In the genomic region with DNA sequence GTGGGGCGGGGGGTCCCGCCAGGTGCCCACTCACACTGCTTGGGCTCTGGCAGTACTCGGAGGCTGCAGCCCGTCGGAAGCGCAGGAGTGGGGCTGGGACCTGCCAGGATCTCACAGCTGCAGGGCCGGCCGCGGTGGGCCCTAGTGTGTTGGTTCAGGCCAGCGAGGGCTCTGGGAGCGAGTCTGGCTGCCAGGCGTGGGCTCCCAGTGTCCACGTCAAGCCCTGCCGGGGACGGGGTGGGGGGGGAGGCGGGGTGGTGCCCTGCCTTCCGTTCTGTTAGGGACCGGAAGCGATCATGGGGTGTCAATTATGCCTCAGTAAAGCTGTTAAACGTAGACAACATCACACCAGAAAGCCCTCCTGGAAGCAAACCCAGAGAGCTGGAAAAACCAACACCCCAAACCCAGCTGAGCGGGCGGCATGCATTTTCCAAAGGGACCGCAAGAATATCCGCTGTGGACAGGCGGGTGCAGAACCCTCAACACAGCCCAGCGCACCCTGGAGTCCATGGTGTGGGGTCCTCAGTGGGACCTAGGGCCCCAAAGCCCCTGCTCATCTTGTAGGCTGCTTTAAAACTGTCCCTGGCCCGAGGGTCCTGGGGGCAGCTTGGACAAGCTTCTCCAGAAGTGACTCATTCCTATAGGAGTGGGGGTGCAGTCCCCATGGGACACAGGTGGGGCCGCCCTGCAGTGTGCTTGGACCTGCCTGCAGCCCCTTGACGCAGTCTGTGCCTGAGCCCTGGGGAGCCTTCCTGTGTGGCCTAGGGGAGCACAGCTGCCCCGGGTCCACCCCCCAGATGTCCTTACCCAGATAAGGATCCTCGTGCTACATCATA, we compare ENCODE assay signal across 10 cellular contexts. TPM values are rescaled to one million over a fixed set of nuclear protein-coding genes. Genes with fewer than 3 reads are reported as not detected.
DNase-seq lines count a peak whose midpoint lies in the region; ATAC-seq and TF ChIP-seq lines count a peak whose summit lies in the region.
"Had no signal": no experiment of that assay in that cellular context is flagged by ENCODE, and none has a peak within 500 bp of the region (broad histone marks: within the 10 kb centered on the region; RNA-seq: fewer than 3 reads in every experiment).

No MANE protein-coding gene starts in this region.

- peaks cover 12% of the 10 kb centered on the region for H3K27me3 Mint-ChIP-seq in activated T-cell treated with anti-CD3 and anti-CD28 coated beads, Interleukin-2, amount 50 U/mL, for 72 hours (ENCODE audit: low read depth)
- H3K27me3 Mint-ChIP-seq in mesothelial cell of epicardium (ENCODE audit: low read depth): no peaks in the 10 kb centered on the region

- peak; percentile 39 for DNase-seq in 8988T
- DNase-seq in D341Med (ENCODE audit: low spot score): peak; percentile 23
- DNase-seq in activated T-cell treated with anti-CD3 and anti-CD28 coated beads, Interleukin-2, amount 50 U/mL, for 72 hours: no peak
- peak in 1 of 2 experiments; percentile 40 for DNase-seq in mesothelial cell of epicardium (ENCODE audit: low spot score in 2 of 2, unreplicated experiment in 2 of 2)
- no peak for DNase-seq in occipital lobe (lab: John Stamatoyannopoulos, UW)
- DNase-seq in pons (ENCODE audit: low spot score): no peak
- DNase-seq in stimulated activated CD4-positive, alpha-beta T cell treated with anti-CD3 and anti-CD28 coated beads, Interleukin-12 subunit alpha, Interleukin-12 subunit beta, amount 100 ng/mL, for 4 hours: no peak
- DNase-seq: NCI-H1417 treated with DMSO at 0.1 percent for 48 hours, WERI-Rb-1 had no signal

- no peak overlapping the region for H3K27ac Mint-ChIP-seq in activated T-cell treated with anti-CD3 and anti-CD28 coated beads, Interleukin-2, amount 50 U/mL, for 72 hours
- no peak overlapping the region for H3K27ac Mint-ChIP-seq in mesothelial cell of epicardium

- no peak for ATAC-seq in activated T-cell treated with anti-CD3 and anti-CD28 coated beads, Interleukin-2, amount 50 U/mL, for 72 hours (replicated peaks in 1 of 2)
- ATAC-seq in HG02610 (IDR thresholded peaks at IDR 0.05; ENCODE audit: unreplicated experiment): no peak

- peaks cover 0 to 1% of the 10 kb centered on the region in 2 donors for H3K36me3 Mint-ChIP-seq in activated T-cell treated with anti-CD3 and anti-CD28 coated beads, Interleukin-2, amount 50 U/mL, for 72 hours (ENCODE audit: insufficient read depth in 2 of 2)
- peaks cover 3% of the 10 kb centered on the region for H3K36me3 Mint-ChIP-seq in mesothelial cell of epicardium

- TF ChIP-seq CTCF in mesothelial cell of epicardium (IDR thresholded peaks at IDR 0.05; ENCODE audit: unreplicated experiment): no peak

- H3K4me3 Mint-ChIP-seq in activated T-cell treated with anti-CD3 and anti-CD28 coated beads, Interleukin-2, amount 50 U/mL, for 72 hours: peak overlapping the region; percentile 11 to 34
- H3K4me3 Mint-ChIP-seq in mesothelial cell of epicardium: peak overlapping the region; percentile 31

- peaks cover 34% of the 10 kb centered on the region for H3K4me1 Mint-ChIP-seq in activated T-cell treated with anti-CD3 and anti-CD28 coated beads, Interleukin-2, amount 50 U/mL, for 72 hours (ENCODE audit: low read depth)
- H3K4me1 Mint-ChIP-seq in mesothelial cell of epicardium: peaks cover 46% of the 10 kb centered on the region

- no peaks in the 10 kb centered on the region for H3K9me3 Mint-ChIP-seq in activated T-cell treated with anti-CD3 and anti-CD28 coated beads, Interleukin-2, amount 50 U/mL, for 72 hours
- no peaks in the 10 kb centered on the region for H3K9me3 Mint-ChIP-seq in mesothelial cell of epicardium

RNA-seq across cellular contexts. Expression of a gene that starts 1.3 kb away (rescaled TPM):
- total RNA-seq in activated T-cell treated with anti-CD3 and anti-CD28 coated beads, Interleukin-2, amount 50 U/mL, for 72 hours: 10 to 100 TPM; 10.6 to 11.3 TPM
- total RNA-seq in mesothelial cell of epicardium (139 to 141 TPM (median 141 TPM) in 3 replicates), occipital lobe (85.5 TPM)

Comparison
In these comparisons a context has a peak if more than half of its experiments do, and no peak if none do; other contexts are left out.
1. DNase-seq: peak in 8988T (single experiment) and D341Med (single experiment); none in activated T-cell treated with anti-CD3 and anti-CD28 coated beads, Interleukin-2, amount 50 U/mL, for 72 hours (0 of 2), occipital lobe (single experiment), pons (single experiment) and stimulated activated CD4-positive, alpha-beta T cell treated with anti-CD3 and anti-CD28 coated beads, Interleukin-12 subunit alpha, Interleukin-12 subunit beta, amount 100 ng/mL, for 4 hours (single experiment).